Comparison of ENCODE assay signal across 8 cellular contexts in the genomic region with DNA sequence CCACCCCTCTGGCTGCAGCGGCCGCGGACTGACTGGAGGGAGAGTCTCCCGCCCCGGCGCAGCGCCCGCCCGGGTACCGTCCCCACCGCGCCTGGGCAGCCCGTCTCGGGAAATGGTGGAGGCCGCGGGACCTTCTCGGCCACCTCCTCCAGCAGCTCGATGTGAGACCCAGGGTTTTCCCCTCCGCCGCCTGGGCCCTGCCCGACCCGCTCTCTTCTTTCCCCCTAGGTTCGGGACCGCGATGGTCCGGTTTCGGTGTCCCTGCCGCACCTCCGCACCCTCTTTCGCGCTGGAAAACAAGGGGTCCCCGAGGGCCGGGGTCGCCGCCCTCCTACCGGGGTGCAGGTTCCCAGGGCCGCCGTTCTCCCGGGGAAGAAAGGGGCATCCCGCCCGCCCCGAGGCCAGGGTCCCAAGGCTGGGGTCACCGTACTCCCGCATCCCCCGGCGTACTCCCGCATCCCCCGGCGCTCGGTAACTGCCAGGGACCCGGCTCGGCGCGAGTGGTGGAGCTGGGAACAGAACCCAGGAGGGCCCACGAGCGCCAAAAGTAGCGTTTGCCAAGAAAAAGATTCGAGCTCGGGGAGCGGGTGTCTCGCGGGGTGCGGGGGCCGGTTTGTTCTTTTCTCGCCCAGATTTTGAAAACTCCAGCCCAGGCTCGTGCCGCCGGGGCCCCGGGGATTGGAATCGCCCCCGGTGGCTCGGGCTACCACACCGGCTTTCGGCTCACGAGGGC. TPM values are rescaled to one million over a fixed set of nuclear protein-coding genes. Genes with fewer than 3 reads are reported as not detected.
DNase-seq lines count a peak whose midpoint lies in the region; ATAC-seq and TF ChIP-seq lines count a peak whose summit lies in the region.

No MANE protein-coding gene starts in this region.

- peak overlapping the region; percentile 93 for H3K4me3 ChIP-seq in AG10803 (ENCODE audit: low read length)
- H3K4me3 ChIP-seq in mammary epithelial cell (replicated peaks in 1 of 3; ENCODE audit: insufficient read depth in 1 of 3, low read depth in 2 of 3, low read length in 3 of 3) = peak overlapping the region; percentile 59 to 85 (median 72)
- H3K4me3 ChIP-seq in left lung = peak overlapping the region; percentile 77 to 83
- H3K4me3 ChIP-seq in stomach smooth muscle (ENCODE audit: low read length in 2 of 2) = peak overlapping the region; percentile 64 to 90

- no TSS peak for BruUV-seq in mammary epithelial cell (replicated peaks; lab: Mats Ljungman, UMichigan)

- DNase-seq in AG10803 (ENCODE audit: low read depth) (no peak), LHCN-M2 (ENCODE audit: low read depth) (peak; percentile 24), mammary epithelial cell (peak; percentile 25), left lung (peak in 1 of 2 donors; percentile 90), NCI-H2107 (lab: John Stamatoyannopoulos, UW) (no peak), NCI-H226 (no peak)

- H4K20me1 ChIP-seq in mammary epithelial cell (ENCODE audit: insufficient read depth, low read length) = no peaks in the 10 kb centered on the region

- in situ Hi-C loops in mammary epithelial cell (cut with MboI; ENCODE audit: low sequenced_read_pairs in 2 of 2) = no loop called here

- ATAC-seq in left lung = no peak
- no peak for ATAC-seq in GM18873 (IDR thresholded peaks at IDR 0.05; ENCODE audit: low FRiP score, unreplicated experiment)

- no peak overlapping the region for H2AFZ ChIP-seq in mammary epithelial cell (ENCODE audit: low read depth, low read length)

- H3K79me2 ChIP-seq in mammary epithelial cell (ENCODE audit: insufficient read depth, low read length) = peaks cover 90% of the 10 kb centered on the region

- H3K4me1 ChIP-seq in mammary epithelial cell (ENCODE audit: insufficient read depth, low read length) (peaks cover 20% of the 10 kb centered on the region), left lung (peaks cover 14 to 30% of the 10 kb centered on the region in 2 donors), stomach smooth muscle (ENCODE audit: control insufficient read depth, insufficient read depth, low read length) (peaks cover 34% of the 10 kb centered on the region)

- CTCF ChIA-PET in mammary epithelial cell (lab: Charles Lee; ENCODE audit: low non-redundant PET) = no interaction called here

- no peak for TF ChIP-seq CTCF in AG10803 (conservative IDR thresholded peaks at IDR 0.05; ENCODE audit: low read length)
- TF ChIP-seq CTCF in mammary epithelial cell (conservative IDR thresholded peaks at IDR 0.05 in 1 of 2, IDR thresholded peaks at IDR 0.05 in 1 of 2; ENCODE audit: extremely low read depth in 1 of 2, insufficient read depth in 1 of 2, low read depth in 1 of 2, low read length in 2 of 2) = no peak
- no peak for TF ChIP-seq CTCF in left lung (IDR thresholded peaks at IDR 0.05)

- dilution Hi-C loops in mammary epithelial cell (cut with HindIII; ENCODE audit: low sequenced_read_pairs) = no loop called here

- peak overlapping the region; percentile 87 for H3K9ac ChIP-seq in mammary epithelial cell (ENCODE audit: insufficient read depth, low read length)
- H3K9ac ChIP-seq in stomach smooth muscle (ENCODE audit: low read length in 2 of 2) = peak overlapping the region; percentile 69 to 73

- H3K9me3 ChIP-seq in mammary epithelial cell (replicated peaks; ENCODE audit: insufficient read depth, low read length) (no peaks in the 10 kb centered on the region), left lung (no peaks in the 10 kb centered on the region), stomach smooth muscle (ENCODE audit: control insufficient read depth in 2 of 2, low read length in 2 of 2) (no peaks in the 10 kb centered on the region)

- H3K27ac ChIP-seq in mammary epithelial cell (ENCODE audit: insufficient read depth, low read depth, low read length) = peak overlapping the region; percentile 87
- peak overlapping the region; percentile 99 to 100 for H3K27ac ChIP-seq in left lung
- peak overlapping the region; percentile 97 for H3K27ac ChIP-seq in stomach smooth muscle (ENCODE audit: low read length)

- peak overlapping the region; percentile 95 for H3K4me2 ChIP-seq in mammary epithelial cell (ENCODE audit: insufficient read depth, low read depth, low read length)

- H3K36me3 ChIP-seq in mammary epithelial cell (ENCODE audit: insufficient read depth, low read length) (no peaks in the 10 kb centered on the region), left lung (no peaks in the 10 kb centered on the region), stomach smooth muscle (ENCODE audit: control insufficient read depth in 2 of 2, insufficient read depth in 2 of 2, low read length in 2 of 2) (no peaks in the 10 kb centered on the region)

- 2% methylated on average over 19 of the region's 75 CpGs for WGBS in mammary epithelial cell (ENCODE audit: low coverage, missing lambda C conversion rate)

- intact Hi-C loops in mammary epithelial cell (cut with micrococcal nuclease) = no loop called here
- intact Hi-C loops in left lung (cut with DNase I) = no loop called here

- H3K27me3 ChIP-seq in mammary epithelial cell (ENCODE audit: insufficient read depth, low read length) = no peaks in the 10 kb centered on the region
- peaks cover 0 to 15% of the 10 kb centered on the region in 2 donors for H3K27me3 ChIP-seq in left lung
- H3K27me3 ChIP-seq in stomach smooth muscle (ENCODE audit: control insufficient read depth in 1 of 2, insufficient read depth in 2 of 2, low read length in 2 of 2) = no peaks in the 10 kb centered on the region

RNA-seq across cellular contexts. Expression of a gene that starts 3.4 kb away (rescaled TPM):
- total RNA-seq in LHCN-M2 (2014; rRNA removed) = 37.7 and 44.0 TPM in 2 replicates
- polyA plus RNA-seq in LHCN-M2 (2012) = 43.1 TPM
- 100 to 1,000 TPM in 1 of 2 donors, 10 to 100 TPM in 1; 62.2 to 121 TPM for total RNA-seq in mammary epithelial cell
- 22.3 TPM for polyA plus RNA-seq in mammary epithelial cell
- 123 TPM for polyA minus RNA-seq in mammary epithelial cell
- 100 to 1,000 TPM in 1 of 2 donors, 10 to 100 TPM in 1; 94.4 to 102 TPM for total RNA-seq in left lung

Comparison
In these comparisons a context has a peak if more than half of its experiments do, and no peak if none do; other contexts are left out.
1. DNase-seq: peak in LHCN-M2 (single experiment) and mammary epithelial cell (single experiment); none in AG10803 (single experiment), NCI-H2107 (single experiment) and NCI-H226 (single experiment).
2. Peak in every context shown above with its lines, with median percentiles within 50 percentile points of each other: H3K4me3 ChIP-seq and H3K27ac ChIP-seq.